In the genomic region with DNA sequence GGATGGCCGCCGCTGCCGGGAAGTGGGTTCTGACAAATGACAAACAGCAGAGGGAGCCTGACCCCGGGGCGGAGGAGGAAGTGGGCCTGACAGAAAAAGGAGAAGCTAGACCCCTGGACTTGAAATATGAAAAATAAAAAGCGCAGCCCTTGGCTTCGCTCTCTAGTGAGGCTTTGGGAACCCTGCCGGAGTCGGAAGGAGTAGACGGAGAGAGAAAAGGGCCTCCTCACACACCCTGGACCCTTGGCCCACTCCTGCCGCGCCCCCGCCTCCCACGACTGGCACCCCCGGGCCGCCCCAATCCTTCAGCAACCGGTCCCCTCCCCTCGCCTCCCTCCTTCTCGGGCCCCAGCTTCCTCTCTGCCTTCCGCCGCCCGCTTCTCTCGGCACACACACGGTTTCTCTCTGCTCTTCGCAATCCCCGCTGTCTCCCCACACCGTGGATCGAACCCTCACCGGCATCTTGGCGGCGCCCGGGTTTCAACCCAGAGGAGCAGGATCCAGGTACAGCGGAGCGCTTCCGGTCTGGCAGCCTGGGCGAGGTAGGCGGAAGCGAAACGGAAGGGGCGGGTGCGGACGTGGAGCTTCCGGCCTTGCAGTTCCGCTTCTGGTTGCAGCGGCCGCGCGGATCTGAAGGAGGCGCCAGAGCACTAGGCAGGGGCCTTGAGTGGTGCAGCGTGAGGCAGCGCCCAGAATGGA, we compare ENCODE assay signal across 1 cellular context.
TF ChIP-seq lines count a peak whose summit lies in the region.

A gene (minus strand): TSS at position 539 of the 699 bp plus-strand sequence. CDS start 77 bp downstream, at position 462.

TF ChIP-seq in K562, 482 proteins besides CTCF, POLR2A, EP300 and RAD21 (continued from another document and continues in another):
- TF ChIP-seq SRSF9 (IDR thresholded peaks at IDR 0.05; ENCODE audit: borderline replicate concordance, low read depth, low read length): no peak
- TF ChIP-seq RFX7 (CRISPR knock-in tag; IDR thresholded peaks at IDR 0.05): no peak
- no peak for TF ChIP-seq COPS2 (conservative IDR thresholded peaks at IDR 0.05)
- TF ChIP-seq, protein P1, sequence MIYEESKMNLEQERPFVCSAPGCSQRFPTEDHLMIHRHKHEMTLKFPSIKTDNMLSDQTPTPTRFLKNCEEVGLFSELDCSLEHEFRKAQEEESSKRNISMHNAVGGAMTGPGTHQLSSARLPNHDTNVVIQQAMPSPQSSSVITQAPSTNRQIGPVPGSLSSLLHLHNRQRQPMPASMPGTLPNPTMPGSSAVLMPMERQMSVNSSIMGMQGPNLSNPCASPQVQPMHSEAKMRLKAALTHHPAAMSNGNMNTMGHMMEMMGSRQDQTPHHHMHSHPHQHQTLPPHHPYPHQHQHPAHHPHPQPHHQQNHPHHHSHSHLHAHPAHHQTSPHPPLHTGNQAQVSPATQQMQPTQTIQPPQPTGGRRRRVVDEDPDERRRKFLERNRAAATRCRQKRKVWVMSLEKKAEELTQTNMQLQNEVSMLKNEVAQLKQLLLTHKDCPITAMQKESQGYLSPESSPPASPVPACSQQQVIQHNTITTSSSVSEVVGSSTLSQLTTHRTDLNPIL (CRISPR knock-in tag; IDR thresholded peaks at IDR 0.05): no peak
- no peak for TF ChIP-seq RHOXF2B (CRISPR knock-in tag; conservative IDR thresholded peaks at IDR 0.05)
- no peak for TF ChIP-seq ZNF174 (CRISPR knock-in tag; IDR thresholded peaks at IDR 0.05)
- no peak for TF ChIP-seq SIRT6 (IDR thresholded peaks at IDR 0.05; ENCODE audit: low read depth, low read length)
- TF ChIP-seq TARDBP (IDR thresholded peaks at IDR 0.05): no peak
- no peak for TF ChIP-seq BCL6 (CRISPR knock-in tag; IDR thresholded peaks at IDR 0.05)
- TF ChIP-seq ZNF239 (CRISPR knock-in tag; IDR thresholded peaks at IDR 0.05): no peak
- TF ChIP-seq ETS2 (tag; IDR thresholded peaks at IDR 0.05; ENCODE audit: borderline replicate concordance, poor library complexity, severe bottlenecking): no peak
- no peak for TF ChIP-seq NR2F6 (CRISPR knock-in tag; IDR thresholded peaks at IDR 0.05)
- peak; percentile 35 to 96; a peak in 2 of 4 replicates for TF ChIP-seq HDAC1 (IDR thresholded peaks at IDR 0.05)
- TF ChIP-seq, protein P2, sequence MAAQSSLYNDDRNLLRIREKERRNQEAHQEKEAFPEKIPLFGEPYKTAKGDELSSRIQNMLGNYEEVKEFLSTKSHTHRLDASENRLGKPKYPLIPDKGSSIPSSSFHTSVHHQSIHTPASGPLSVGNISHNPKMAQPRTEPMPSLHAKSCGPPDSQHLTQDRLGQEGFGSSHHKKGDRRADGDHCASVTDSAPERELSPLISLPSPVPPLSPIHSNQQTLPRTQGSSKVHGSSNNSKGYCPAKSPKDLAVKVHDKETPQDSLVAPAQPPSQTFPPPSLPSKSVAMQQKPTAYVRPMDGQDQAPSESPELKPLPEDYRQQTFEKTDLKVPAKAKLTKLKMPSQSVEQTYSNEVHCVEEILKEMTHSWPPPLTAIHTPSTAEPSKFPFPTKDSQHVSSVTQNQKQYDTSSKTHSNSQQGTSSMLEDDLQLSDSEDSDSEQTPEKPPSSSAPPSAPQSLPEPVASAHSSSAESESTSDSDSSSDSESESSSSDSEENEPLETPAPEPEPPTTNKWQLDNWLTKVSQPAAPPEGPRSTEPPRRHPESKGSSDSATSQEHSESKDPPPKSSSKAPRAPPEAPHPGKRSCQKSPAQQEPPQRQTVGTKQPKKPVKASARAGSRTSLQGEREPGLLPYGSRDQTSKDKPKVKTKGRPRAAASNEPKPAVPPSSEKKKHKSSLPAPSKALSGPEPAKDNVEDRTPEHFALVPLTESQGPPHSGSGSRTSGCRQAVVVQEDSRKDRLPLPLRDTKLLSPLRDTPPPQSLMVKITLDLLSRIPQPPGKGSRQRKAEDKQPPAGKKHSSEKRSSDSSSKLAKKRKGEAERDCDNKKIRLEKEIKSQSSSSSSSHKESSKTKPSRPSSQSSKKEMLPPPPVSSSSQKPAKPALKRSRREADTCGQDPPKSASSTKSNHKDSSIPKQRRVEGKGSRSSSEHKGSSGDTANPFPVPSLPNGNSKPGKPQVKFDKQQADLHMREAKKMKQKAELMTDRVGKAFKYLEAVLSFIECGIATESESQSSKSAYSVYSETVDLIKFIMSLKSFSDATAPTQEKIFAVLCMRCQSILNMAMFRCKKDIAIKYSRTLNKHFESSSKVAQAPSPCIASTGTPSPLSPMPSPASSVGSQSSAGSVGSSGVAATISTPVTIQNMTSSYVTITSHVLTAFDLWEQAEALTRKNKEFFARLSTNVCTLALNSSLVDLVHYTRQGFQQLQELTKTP (IDR thresholded peaks at IDR 0.05; ENCODE audit: low read depth in 1 of 2, partially characterized antibody in 2 of 2): peak in 1 of 2 experiments; percentile 54
- TF ChIP-seq ZNF79 (CRISPR knock-in tag; IDR thresholded peaks at IDR 0.05; ENCODE audit: low read depth): no peak
- TF ChIP-seq, protein P3, sequence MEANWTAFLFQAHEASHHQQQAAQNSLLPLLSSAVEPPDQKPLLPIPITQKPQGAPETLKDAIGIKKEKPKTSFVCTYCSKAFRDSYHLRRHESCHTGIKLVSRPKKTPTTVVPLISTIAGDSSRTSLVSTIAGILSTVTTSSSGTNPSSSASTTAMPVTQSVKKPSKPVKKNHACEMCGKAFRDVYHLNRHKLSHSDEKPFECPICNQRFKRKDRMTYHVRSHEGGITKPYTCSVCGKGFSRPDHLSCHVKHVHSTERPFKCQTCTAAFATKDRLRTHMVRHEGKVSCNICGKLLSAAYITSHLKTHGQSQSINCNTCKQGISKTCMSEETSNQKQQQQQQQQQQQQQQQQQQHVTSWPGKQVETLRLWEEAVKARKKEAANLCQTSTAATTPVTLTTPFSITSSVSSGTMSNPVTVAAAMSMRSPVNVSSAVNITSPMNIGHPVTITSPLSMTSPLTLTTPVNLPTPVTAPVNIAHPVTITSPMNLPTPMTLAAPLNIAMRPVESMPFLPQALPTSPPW (CRISPR knock-in tag; IDR thresholded peaks at IDR 0.05): peak; percentile 77
- TF ChIP-seq POLR2B (IDR thresholded peaks at IDR 0.05; ENCODE audit: low read depth, partially characterized antibody): peak; percentile 90
- TF ChIP-seq CHD2 (IDR thresholded peaks at IDR 0.05; ENCODE audit: low read depth, low read length): no peak
- TF ChIP-seq, protein P4, sequence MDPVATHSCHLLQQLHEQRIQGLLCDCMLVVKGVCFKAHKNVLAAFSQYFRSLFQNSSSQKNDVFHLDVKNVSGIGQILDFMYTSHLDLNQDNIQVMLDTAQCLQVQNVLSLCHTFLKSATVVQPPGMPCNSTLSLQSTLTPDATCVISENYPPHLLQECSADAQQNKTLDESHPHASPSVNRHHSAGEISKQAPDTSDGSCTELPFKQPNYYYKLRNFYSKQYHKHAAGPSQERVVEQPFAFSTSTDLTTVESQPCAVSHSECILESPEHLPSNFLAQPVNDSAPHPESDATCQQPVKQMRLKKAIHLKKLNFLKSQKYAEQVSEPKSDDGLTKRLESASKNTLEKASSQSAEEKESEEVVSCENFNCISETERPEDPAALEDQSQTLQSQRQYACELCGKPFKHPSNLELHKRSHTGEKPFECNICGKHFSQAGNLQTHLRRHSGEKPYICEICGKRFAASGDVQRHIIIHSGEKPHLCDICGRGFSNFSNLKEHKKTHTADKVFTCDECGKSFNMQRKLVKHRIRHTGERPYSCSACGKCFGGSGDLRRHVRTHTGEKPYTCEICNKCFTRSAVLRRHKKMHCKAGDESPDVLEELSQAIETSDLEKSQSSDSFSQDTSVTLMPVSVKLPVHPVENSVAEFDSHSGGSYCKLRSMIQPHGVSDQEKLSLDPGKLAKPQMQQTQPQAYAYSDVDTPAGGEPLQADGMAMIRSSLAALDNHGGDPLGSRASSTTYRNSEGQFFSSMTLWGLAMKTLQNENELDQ (CRISPR knock-in tag; IDR thresholded peaks at IDR 0.05; ENCODE audit: borderline replicate concordance): peak; percentile 53; the same call in 1 of the 2 replicates
- TF ChIP-seq, protein P5, sequence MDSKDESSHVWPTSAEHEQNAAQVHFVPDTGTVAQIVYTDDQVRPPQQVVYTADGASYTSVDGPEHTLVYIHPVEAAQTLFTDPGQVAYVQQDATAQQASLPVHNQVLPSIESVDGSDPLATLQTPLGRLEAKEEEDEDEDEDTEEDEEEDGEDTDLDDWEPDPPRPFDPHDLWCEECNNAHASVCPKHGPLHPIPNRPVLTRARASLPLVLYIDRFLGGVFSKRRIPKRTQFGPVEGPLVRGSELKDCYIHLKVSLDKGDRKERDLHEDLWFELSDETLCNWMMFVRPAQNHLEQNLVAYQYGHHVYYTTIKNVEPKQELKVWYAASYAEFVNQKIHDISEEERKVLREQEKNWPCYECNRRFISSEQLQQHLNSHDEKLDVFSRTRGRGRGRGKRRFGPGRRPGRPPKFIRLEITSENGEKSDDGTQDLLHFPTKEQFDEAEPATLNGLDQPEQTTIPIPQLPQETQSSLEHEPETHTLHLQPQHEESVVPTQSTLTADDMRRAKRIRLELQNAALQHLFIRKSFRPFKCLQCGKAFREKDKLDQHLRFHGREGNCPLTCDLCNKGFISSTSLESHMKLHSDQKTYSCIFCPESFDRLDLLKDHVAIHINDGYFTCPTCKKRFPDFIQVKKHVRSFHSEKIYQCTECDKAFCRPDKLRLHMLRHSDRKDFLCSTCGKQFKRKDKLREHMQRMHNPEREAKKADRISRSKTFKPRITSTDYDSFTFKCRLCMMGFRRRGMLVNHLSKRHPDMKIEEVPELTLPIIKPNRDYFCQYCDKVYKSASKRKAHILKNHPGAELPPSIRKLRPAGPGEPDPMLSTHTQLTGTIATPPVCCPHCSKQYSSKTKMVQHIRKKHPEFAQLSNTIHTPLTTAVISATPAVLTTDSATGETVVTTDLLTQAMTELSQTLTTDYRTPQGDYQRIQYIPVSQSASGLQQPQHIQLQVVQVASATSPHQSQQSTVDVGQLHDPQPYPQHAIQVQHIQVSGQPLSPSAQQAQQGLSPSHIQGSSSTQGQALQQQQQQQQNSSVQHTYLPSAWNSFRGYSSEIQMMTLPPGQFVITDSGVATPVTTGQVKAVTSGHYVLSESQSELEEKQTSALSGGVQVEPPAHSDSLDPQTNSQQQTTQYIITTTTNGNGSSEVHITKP (IDR thresholded peaks at IDR 0.05; ENCODE audit: partially characterized antibody): peak; percentile 46
- TF ChIP-seq MAZ (CRISPR knock-in tag; conservative IDR thresholded peaks at IDR 0.05 in 1 of 2, IDR thresholded peaks at IDR 0.05 in 1 of 2): peak; percentile 43 to 74; a peak in 3 of 4 replicates
- TF ChIP-seq, protein P6, sequence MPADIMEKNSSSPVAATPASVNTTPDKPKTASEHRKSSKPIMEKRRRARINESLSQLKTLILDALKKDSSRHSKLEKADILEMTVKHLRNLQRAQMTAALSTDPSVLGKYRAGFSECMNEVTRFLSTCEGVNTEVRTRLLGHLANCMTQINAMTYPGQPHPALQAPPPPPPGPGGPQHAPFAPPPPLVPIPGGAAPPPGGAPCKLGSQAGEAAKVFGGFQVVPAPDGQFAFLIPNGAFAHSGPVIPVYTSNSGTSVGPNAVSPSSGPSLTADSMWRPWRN (IDR thresholded peaks at IDR 0.05; ENCODE audit: low read depth): no peak
- no peak for TF ChIP-seq RBM17 (IDR thresholded peaks at IDR 0.05; ENCODE audit: borderline replicate concordance, low read depth, low read length)
- peak; percentile 41; the same call in 1 of the 2 replicates for TF ChIP-seq MTA3 (IDR thresholded peaks at IDR 0.05; ENCODE audit: borderline replicate concordance)
- TF ChIP-seq CC2D1A (IDR thresholded peaks at IDR 0.05): peak; percentile 60
- TF ChIP-seq, protein P7, sequence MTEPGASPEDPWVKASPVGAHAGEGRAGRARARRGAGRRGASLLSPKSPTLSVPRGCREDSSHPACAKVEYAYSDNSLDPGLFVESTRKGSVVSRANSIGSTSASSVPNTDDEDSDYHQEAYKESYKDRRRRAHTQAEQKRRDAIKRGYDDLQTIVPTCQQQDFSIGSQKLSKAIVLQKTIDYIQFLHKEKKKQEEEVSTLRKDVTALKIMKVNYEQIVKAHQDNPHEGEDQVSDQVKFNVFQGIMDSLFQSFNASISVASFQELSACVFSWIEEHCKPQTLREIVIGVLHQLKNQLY (CRISPR knock-in tag; conservative IDR thresholded peaks at IDR 0.05): no peak
- TF ChIP-seq ARID1B (IDR thresholded peaks at IDR 0.05): no peak; the same call in 1 of the 2 replicates
- TF ChIP-seq NRF1 (conservative IDR thresholded peaks at IDR 0.05 in 1 of 2, IDR thresholded peaks at IDR 0.05 in 1 of 2): no peak
- no peak for TF ChIP-seq ZNF311 (CRISPR knock-in tag; IDR thresholded peaks at IDR 0.05)
